Comparison of ENCODE assay signal across 18 cellular contexts in genomic region chr4:52925531-52925968, GRCh38.
A peak's percentile ranks its signal among the peaks of the same experiment; 100 is the strongest.
DNase-seq lines count a peak whose midpoint lies in the region; ATAC-seq, FAIRE-seq and TF ChIP-seq lines count a peak whose summit lies in the region.
"Had no signal": no experiment of that assay in that cellular context is flagged by ENCODE, and none has a peak within 500 bp of the region (broad histone marks: within the 10 kb centered on the region; RNA-seq: fewer than 3 reads in every experiment).

No MANE protein-coding gene starts in this region.

- H3K9ac ChIP-seq in endothelial cell of umbilical vein (replicated peaks; ENCODE audit: extremely low read depth, insufficient read depth, low read length) = no peak overlapping the region

- H3K4me3 ChIP-seq in cardiac muscle cell (no peak overlapping the region), right cardiac atrium (ENCODE audit: low read length) (no peak overlapping the region), endothelial cell of umbilical vein (replicated peaks in 1 of 3; ENCODE audit: insufficient read depth in 1 of 3, low read depth in 1 of 3, low read length in 3 of 3) (no peak overlapping the region)
- H3K4me3 ChIP-seq: adrenal gland, dorsolateral prefrontal cortex, gastroesophageal sphincter, psoas muscle had no signal

- H3K27me3 Mint-ChIP-seq in type B pancreatic cell = no peaks in the 10 kb centered on the region

- no peaks in the 10 kb centered on the region for H3K79me2 ChIP-seq in endothelial cell of umbilical vein (ENCODE audit: control insufficient read depth, insufficient read depth, low read length)

- H4K20me1 ChIP-seq in endothelial cell of umbilical vein (replicated peaks; ENCODE audit: control insufficient read depth, extremely low read depth, insufficient read depth, low read length) = no peaks in the 10 kb centered on the region

- no peak overlapping the region for H3K4me2 ChIP-seq in endothelial cell of umbilical vein (ENCODE audit: insufficient read depth, low read length)

- H3K4me1 ChIP-seq in cardiac muscle cell (ENCODE audit: low read depth) = peaks cover 24% of the 10 kb centered on the region
- H3K4me1 ChIP-seq in right cardiac atrium (ENCODE audit: control insufficient read depth, insufficient read depth, low read length) = no peaks in the 10 kb centered on the region
- no peaks in the 10 kb centered on the region for H3K4me1 ChIP-seq in endothelial cell of umbilical vein (ENCODE audit: control insufficient read depth, extremely low read depth, insufficient read depth, low read length)
- H3K4me1 ChIP-seq: adrenal gland, gastroesophageal sphincter, psoas muscle had no signal

- H3K36me3 Mint-ChIP-seq in type B pancreatic cell = no peaks in the 10 kb centered on the region

- 67% methylated on average over 3 of the region's 3 CpGs for WGBS in right cardiac atrium

- no peak for TF ChIP-seq POLR2A in endothelial cell of umbilical vein (IDR thresholded peaks at IDR 0.05; ENCODE audit: low read depth, low read length)

- FAIRE-seq in endothelial cell of umbilical vein (lab: Jason Lieb, UNC) = no peak
- FAIRE-seq: GM19239 had no signal

- BruUV-seq in endothelial cell of umbilical vein (replicated peaks; lab: Mats Ljungman, UMichigan) = no TSS peak

- H2AFZ ChIP-seq in endothelial cell of umbilical vein (ENCODE audit: low read depth, low read length) = no peak overlapping the region

- no peak overlapping the region for H3K4me3 Mint-ChIP-seq in type B pancreatic cell
- H3K4me3 Mint-ChIP-seq: activated T-cell treated with anti-CD3 and anti-CD28 coated beads, Interleukin-2, amount 50 U/mL, for 4 hours had no signal

- H3K9me3 ChIP-seq in cardiac muscle cell (ENCODE audit: low read depth) = no peaks in the 10 kb centered on the region
- no peaks in the 10 kb centered on the region for H3K9me3 ChIP-seq in right cardiac atrium (ENCODE audit: control insufficient read depth, low read length)
- no peaks in the 10 kb centered on the region for H3K9me3 ChIP-seq in endothelial cell of umbilical vein (replicated peaks; ENCODE audit: control insufficient read depth, insufficient read depth, low read length)
- H3K9me3 ChIP-seq: adrenal gland, psoas muscle had no signal

- H3K9me1 ChIP-seq in endothelial cell of umbilical vein (replicated peaks; ENCODE audit: control insufficient read depth, extremely low read depth, insufficient read depth, low read length) = no peaks in the 10 kb centered on the region

- CTCF ChIA-PET in endothelial cell of umbilical vein (lab: Charles Lee) = interaction anchor here (1.2 to 1.9 kb wide), 3 partner anchors 9 to 14 kb away, joined by 4 to 8 read pairs (median 5); no protein-coding TSS in a partner anchor

- ATAC-seq in right cardiac atrium (no peak), HG02885 (IDR thresholded peaks at IDR 0.05; ENCODE audit: poor library complexity, unreplicated experiment) (no peak)
- ATAC-seq: activated T-cell treated with anti-CD3 and anti-CD28 coated beads, Interleukin-2, amount 50 U/mL, for 4 hours; gastroesophageal sphincter; psoas muscle; stimulated activated naive CD8-positive, alpha-beta T cell treated with anti-CD3 and anti-CD28 coated beads, Interleukin-15, Interleukin-2, amounts not matched to agents 100 U/mL and 50 U/mL, for 24 hours had no signal

- H3K27ac ChIP-seq in cardiac muscle cell (peak overlapping the region; percentile 85), right cardiac atrium (ENCODE audit: low read length) (no peak overlapping the region), endothelial cell of umbilical vein (ENCODE audit: insufficient read depth, low read depth, low read length) (no peak overlapping the region)
- H3K27ac ChIP-seq: adrenal gland, dorsolateral prefrontal cortex, gastroesophageal sphincter, psoas muscle had no signal

- intact Hi-C loops in right cardiac atrium (cut with DNase I) = no loop called here
- intact Hi-C loops in endothelial cell of umbilical vein (cut with micrococcal nuclease) = no loop called here

- H3K4me1 Mint-ChIP-seq in type B pancreatic cell (ENCODE audit: unreplicated experiment) = peaks cover 26% of the 10 kb centered on the region

- no peaks in the 10 kb centered on the region for H3K36me3 ChIP-seq in cardiac muscle cell
- H3K36me3 ChIP-seq in endothelial cell of umbilical vein (ENCODE audit: control insufficient read depth in 2 of 2, extremely low read depth in 1 of 2, insufficient read depth in 2 of 2, low read length in 2 of 2) = no peaks in the 10 kb centered on the region
- H3K36me3 ChIP-seq: gastroesophageal sphincter had no signal

- no peak for TF ChIP-seq CTCF in cardiac muscle cell (IDR thresholded peaks at IDR 0.05; ENCODE audit: low read depth, low read length)
- no peak for TF ChIP-seq CTCF in endothelial cell of umbilical vein (IDR thresholded peaks at IDR 0.05; ENCODE audit: extremely low read depth in 1 of 2, insufficient read depth in 1 of 2, low read depth in 1 of 2, low read length in 2 of 2)
- no peak for TF ChIP-seq CTCF in type B pancreatic cell (conservative IDR thresholded peaks at IDR 0.05)

- POLR2A ChIA-PET in endothelial cell of umbilical vein (lab: Charles Lee) = no interaction called here

- H3K27me3 ChIP-seq in cardiac muscle cell (no peaks in the 10 kb centered on the region), right cardiac atrium (ENCODE audit: control insufficient read depth, insufficient read depth) (no peaks in the 10 kb centered on the region), endothelial cell of umbilical vein (ENCODE audit: control insufficient read depth in 2 of 2, insufficient read depth in 2 of 2, low read length in 2 of 2) (no peaks in the 10 kb centered on the region)
- H3K27me3 ChIP-seq: adrenal gland, dorsolateral prefrontal cortex, gastroesophageal sphincter had no signal

- dilution Hi-C loops in endothelial cell of umbilical vein (cut with MboI; ENCODE audit: extremely low pct_ligation_motif_present, low sequenced_read_pairs) = no loop called here

- DNase-seq in cardiac muscle cell (ENCODE audit: low read depth in 1 of 2, low spot score in 1 of 2) (peak; percentile 37 to 52), right cardiac atrium (no peak), NCI-H82 (lab: John Stamatoyannopoulos, UW) (peak; percentile 94), endothelial cell of umbilical vein (ENCODE audit: low read depth, low spot score) (no peak), type B pancreatic cell (ENCODE audit: extremely low spot score, unreplicated experiment) (no peak), UCSD-AML1 (lab: John Stamatoyannopoulos, UW; ENCODE audit: unreplicated experiment) (no peak)
- DNase-seq in stimulated activated CD4-positive, alpha-beta T cell treated with anti-CD3 and anti-CD28 coated beads, Interleukin-1b, Interleukin-23, amount 100 ng/mL, for 48 hours = no peak
- DNase-seq: activated T-cell treated with anti-CD3 and anti-CD28 coated beads, Interleukin-2, amount 50 U/mL, for 4 hours; adrenal gland; dorsolateral prefrontal cortex; kidney glomerular epithelial cell; NCI-H1694 treated with DMSO at 0.1 percent for 48 hours; psoas muscle; stimulated activated CD4-positive, alpha-beta T cell treated with anti-CD3 and anti-CD28 coated beads, Interleukin-4, amount 100 ng/mL, for 1 hour; stimulated activated naive CD8-positive, alpha-beta T cell treated with anti-CD3 and anti-CD28 coated beads, Interleukin-15, Interleukin-2, amounts not matched to agents 100 U/mL and 50 U/mL, for 24 hours had no signal

- H3K27ac Mint-ChIP-seq in type B pancreatic cell = peak overlapping the region; percentile 42

- H3K9me3 Mint-ChIP-seq in type B pancreatic cell = no peaks in the 10 kb centered on the region
- H3K9me3 Mint-ChIP-seq: activated T-cell treated with anti-CD3 and anti-CD28 coated beads, Interleukin-2, amount 50 U/mL, for 4 hours had no signal

TF ChIP-seq in endothelial cell of umbilical vein, 7 proteins besides CTCF, POLR2A, EP300 and RAD21:
- no peak for TF ChIP-seq EZH2 (IDR thresholded peaks at IDR 0.05; ENCODE audit: borderline replicate concordance, low read depth, low read length, severe bottlenecking)
- peak; percentile 3 for TF ChIP-seq JUN (IDR thresholded peaks at IDR 0.05; ENCODE audit: borderline replicate concordance, insufficient read depth, insufficient read length, low read depth)

Comparison
In these comparisons a context has a peak if more than half of its experiments do, and no peak if none do; other contexts are left out.
1. DNase-seq: peak in cardiac muscle cell (2 of 2) and NCI-H82 (single experiment); none in right cardiac atrium (0 of 3), endothelial cell of umbilical vein (single experiment), type B pancreatic cell (single experiment), UCSD-AML1 (single experiment) and stimulated activated CD4-positive, alpha-beta T cell treated with anti-CD3 and anti-CD28 coated beads, Interleukin-1b, Interleukin-23, amount 100 ng/mL, for 48 hours (single experiment).